15 cellular contexts compared by ENCODE assay signal in genomic region chrX:72685810-72686465, GRCh38. TPM values are rescaled to one million over a fixed set of nuclear protein-coding genes. Genes with fewer than 3 reads are reported as not detected.
DNase-seq lines count a peak whose midpoint lies in the region; ATAC-seq and TF ChIP-seq lines count a peak whose summit lies in the region.
"Had no signal": no experiment of that assay in that cellular context is flagged by ENCODE, and none has a peak within 500 bp of the region (broad histone marks: within the 10 kb centered on the region; RNA-seq: fewer than 3 reads in every experiment).

No MANE protein-coding gene starts in this region.

- no peaks in the 10 kb centered on the region for H3K27me3 ChIP-seq in thyroid gland
- H3K27me3 ChIP-seq: ascending aorta had no signal

- intact Hi-C loops in thyroid gland (cut with DNase I) (no loop called here), Right ventricle myocardium inferior (cut with DNase I) (no loop called here)

- H3K36me3 ChIP-seq in thyroid gland: no peaks in the 10 kb centered on the region
- H3K36me3 ChIP-seq: ascending aorta had no signal

- no peak for ATAC-seq in Right ventricle myocardium inferior

- peaks cover 0 to 4% of the 10 kb centered on the region in 2 donors for H3K4me1 ChIP-seq in thyroid gland
- H3K4me1 ChIP-seq: ascending aorta had no signal

- H3K4me3 ChIP-seq in thyroid gland (replicated peaks in 1 of 3): no peak overlapping the region
- H3K4me3 ChIP-seq: ascending aorta had no signal

- 59 to 67% methylated on average over 4 of the region's 4 CpGs for WGBS in thyroid gland, 2 donors

- TF ChIP-seq CTCF in thyroid gland (IDR thresholded peaks at IDR 0.05): no peak

- no peaks in the 10 kb centered on the region for H3K9me3 ChIP-seq in thyroid gland
- H3K9me3 ChIP-seq: ascending aorta had no signal

- peak overlapping the region in 2 of 3 donors; percentile 31 to 56 for H3K27ac ChIP-seq in thyroid gland
- H3K27ac ChIP-seq: ascending aorta had no signal

- peak; percentile 27 to 48 for DNase-seq in NCI-H2081 (lab: John Stamatoyannopoulos, UW)
- no peak for DNase-seq in NCI-H2081 treated with DMSO at 0.1 percent for 48 hours (lab: John Stamatoyannopoulos, UW)
- DNase-seq in NCI-H748 treated with DMSO at 0.1 percent for 48 hours (lab: John Stamatoyannopoulos, UW): peak; percentile 13
- peak; percentile 65 for DNase-seq in fibroblast of peridontal ligament (ENCODE audit: extremely low read depth)
- no peak for DNase-seq in thyroid gland
- DNase-seq in A172 (ENCODE audit: low spot score): no peak
- DNase-seq in stimulated activated naive CD4-positive, alpha-beta T cell (lab: John Stamatoyannopoulos, UW): no peak
- no peak for DNase-seq in Right ventricle myocardium inferior (ENCODE audit: missing footprints)
- DNase-seq: activated T-cell treated with anti-CD3 and anti-CD28 coated beads for 4 hours, HFFc6, hypothalamus, Karpas-422, NCI-H524, substantia nigra had no signal

- TF ChIP-seq POLR2A in thyroid gland (IDR thresholded peaks at IDR 0.05): no peak

RNA-seq across cellular contexts. Expression of gene PHKA1, which starts 28.2 kb away (rescaled TPM):
- 10 to 100 TPM; 12.4 to 16.1 (median 14.4) TPM for total RNA-seq in thyroid gland
- total RNA-seq in A172 (2014; rRNA removed; shearing (Covaris generic)): 7.5 and 7.9 TPM in 2 replicates
- total RNA-seq in Right ventricle myocardium inferior: 16.1 TPM

Comparison
In these comparisons a context has a peak if more than half of its experiments do, and no peak if none do; other contexts are left out.
1. DNase-seq: peak in NCI-H2081 (2 of 2), NCI-H748 treated with DMSO at 0.1 percent for 48 hours (single experiment) and fibroblast of peridontal ligament (single experiment); none in NCI-H2081 treated with DMSO at 0.1 percent for 48 hours (single experiment), thyroid gland (0 of 2), A172 (single experiment), stimulated activated naive CD4-positive, alpha-beta T cell (0 of 6) and Right ventricle myocardium inferior (single experiment).